ENCODE assay signal across 8 cellular contexts in genomic region chr16:24748242-24748641, GRCh38. TPM values are rescaled to one million over a fixed set of nuclear protein-coding genes. Genes with fewer than 3 reads are reported as not detected.
A peak's percentile ranks its signal among the peaks of the same experiment; 100 is the strongest.
DNase-seq lines count a peak whose midpoint lies in the region; ATAC-seq and TF ChIP-seq lines count a peak whose summit lies in the region.

No MANE protein-coding gene starts in this region.

- peak overlapping the region in 3 of 4 donors; percentile 51 to 66 (median 60) for H3K27ac ChIP-seq in esophagus squamous epithelium
- H3K27ac ChIP-seq in trophoblast cell (ENCODE audit: low read depth, low read length) = no peak overlapping the region

- H3K9ac ChIP-seq in trophoblast cell (ENCODE audit: low read length) = no peak overlapping the region

- TF ChIP-seq POLR2A in esophagus squamous epithelium (IDR thresholded peaks at IDR 0.05) = no peak

- peaks cover 5% of the 10 kb centered on the region for H3K79me2 ChIP-seq in trophoblast cell (ENCODE audit: control insufficient read depth, insufficient read depth, low read length, poor library complexity)

- H3K27me3 ChIP-seq in esophagus squamous epithelium (no peaks in the 10 kb centered on the region), trophoblast cell (ENCODE audit: insufficient read depth, low read length) (no peaks in the 10 kb centered on the region)

- no peak overlapping the region for H4K12ac ChIP-seq in trophoblast cell (ENCODE audit: low read depth, low read length)

- no peaks in the 10 kb centered on the region for H3K79me1 ChIP-seq in trophoblast cell (ENCODE audit: low read length)

- H2BK12ac ChIP-seq in trophoblast cell (ENCODE audit: low read length) = no peak overlapping the region

- H2AK5ac ChIP-seq in trophoblast cell (ENCODE audit: low read length) = no peak overlapping the region

- peak overlapping the region; percentile 80 for H3K4ac ChIP-seq in trophoblast cell (ENCODE audit: low read depth, low read length)

- no peak overlapping the region for H3K23ac ChIP-seq in trophoblast cell (ENCODE audit: low read length)

- H3K4me1 ChIP-seq in esophagus squamous epithelium (peaks cover 27 to 99% (median 32%) of the 10 kb centered on the region in 3 donors), trophoblast cell (ENCODE audit: control insufficient read depth in 1 of 2, insufficient read depth in 2 of 2, low read length in 2 of 2) (peaks cover 3 to 4% of the 10 kb centered on the region in 2 experiments)

- no peak overlapping the region for H2AFZ ChIP-seq in trophoblast cell (ENCODE audit: insufficient read depth, low read length, poor library complexity)

- no peak overlapping the region for H3K18ac ChIP-seq in trophoblast cell (ENCODE audit: low read length)

- H4K91ac ChIP-seq in trophoblast cell (ENCODE audit: low read depth, low read length) = no peak overlapping the region

- H3K4me3 ChIP-seq in esophagus squamous epithelium = no peak overlapping the region
- no peak overlapping the region for H3K4me3 ChIP-seq in trophoblast cell (ENCODE audit: low read depth, low read length)

- H3K36me3 ChIP-seq in esophagus squamous epithelium (peaks cover 0 to 3% (median 0%) of the 10 kb centered on the region in 3 donors), trophoblast cell (ENCODE audit: control insufficient read depth in 1 of 2, insufficient read depth in 2 of 2, low read length in 2 of 2) (peaks cover under 1 to 1% of the 10 kb centered on the region in 2 experiments)

- no peak for TF ChIP-seq CTCF in esophagus squamous epithelium (IDR thresholded peaks at IDR 0.05)

- no peak overlapping the region for H2BK120ac ChIP-seq in trophoblast cell (ENCODE audit: insufficient read depth, low read length, poor library complexity)

- no peak overlapping the region for H3K14ac ChIP-seq in trophoblast cell (ENCODE audit: low read length)

- ATAC-seq in GM21786 (IDR thresholded peaks at IDR 0.05; ENCODE audit: unreplicated experiment) (no peak), HG02588 (IDR thresholded peaks at IDR 0.05; ENCODE audit: unreplicated experiment) (no peak)

- no peak overlapping the region for H4K8ac ChIP-seq in trophoblast cell (ENCODE audit: low read depth, low read length)

- 5 to 29% methylated on average over 2 of the region's 2 CpGs for WGBS in esophagus squamous epithelium, 2 donors
- WGBS in trophoblast cell (ENCODE audit: extremely low coverage, insufficient coverage, insufficient read length) = no CpG with 5 or more reads among the region's 2 CpGs

- no peak overlapping the region for H3K4me2 ChIP-seq in trophoblast cell (ENCODE audit: low read length)

- peak; percentile 90 for DNase-seq in ELR (ENCODE audit: low read depth)
- peak; percentile 63 for DNase-seq in NOMO-1 treated with DMSO at 0.1 percent for 48 hours (lab: John Stamatoyannopoulos, UW; ENCODE audit: unreplicated experiment)
- DNase-seq in esophagus squamous epithelium (lab: John Stamatoyannopoulos, UW) = no peak
- DNase-seq in trophoblast cell = peak; percentile 15 to 35
- DNase-seq in ureter (ENCODE audit: low spot score) = no peak
- DNase-seq in NCI-H1092 (lab: John Stamatoyannopoulos, UW) = no peak

- no peak overlapping the region for H2BK5ac ChIP-seq in trophoblast cell (ENCODE audit: low read depth, low read length, poor library complexity)

- intact Hi-C loops in esophagus squamous epithelium (cut with DNase I) = no loop called here

- H3K9me3 ChIP-seq in esophagus squamous epithelium (no peaks in the 10 kb centered on the region), trophoblast cell (ENCODE audit: insufficient read depth, low read depth, low read length) (no peaks in the 10 kb centered on the region)

RNA-seq across cellular contexts. Expression of gene TNRC6A, which starts 18.8 kb away (rescaled TPM):
- total RNA-seq in esophagus squamous epithelium (10 to 100 TPM; 12.3 to 34.0 (median 18.5) TPM), ureter (109 TPM)
- 19.9 and 21.5 TPM in 2 replicates for polyA plus RNA-seq in trophoblast cell (2013)

Comparison
In these comparisons a context has a peak if more than half of its experiments do, and no peak if none do; other contexts are left out.
1. DNase-seq: peak in ELR (single experiment), NOMO-1 treated with DMSO at 0.1 percent for 48 hours (single experiment) and trophoblast cell (2 of 2); none in esophagus squamous epithelium (single experiment), ureter (single experiment) and NCI-H1092 (single experiment).